12 cellular contexts compared by ENCODE assay signal in the genomic region with DNA sequence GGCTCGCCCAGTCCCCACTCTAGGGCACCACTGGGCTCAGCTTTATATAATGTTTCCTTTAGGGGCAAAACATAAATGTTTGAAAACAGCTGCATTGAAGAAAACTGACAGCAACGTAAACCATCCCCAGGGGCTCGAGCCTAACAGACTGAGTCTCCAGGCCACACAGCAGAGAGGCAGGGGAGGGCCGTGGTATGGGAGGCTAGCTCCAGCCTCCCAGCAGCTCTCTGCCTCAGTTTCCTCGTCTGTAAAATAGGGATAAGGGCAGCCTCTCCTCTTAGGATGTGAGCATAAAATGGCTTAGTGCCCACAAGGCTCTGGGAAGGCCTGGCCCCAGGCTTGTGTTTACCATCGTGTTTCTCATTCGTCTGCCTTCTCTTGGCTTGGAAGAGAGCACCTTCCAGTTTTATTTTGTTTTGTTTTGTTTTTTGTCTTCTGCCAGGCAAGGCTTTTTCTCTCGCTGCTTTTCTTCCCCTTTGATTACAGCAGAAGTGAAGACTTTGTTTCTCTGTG. TPM values are rescaled to one million over a fixed set of nuclear protein-coding genes. Genes with fewer than 3 reads are reported as not detected.
DNase-seq lines count a peak whose midpoint lies in the region; ATAC-seq, FAIRE-seq and TF ChIP-seq lines count a peak whose summit lies in the region.
"Had no signal": no experiment of that assay in that cellular context is flagged by ENCODE, and none has a peak within 500 bp of the region (broad histone marks: within the 10 kb centered on the region; RNA-seq: fewer than 3 reads in every experiment).

No MANE protein-coding gene starts in this region.

- TF ChIP-seq RAD21 in A549 (conservative IDR thresholded peaks at IDR 0.05 in 1 of 2, IDR thresholded peaks at IDR 0.05 in 1 of 2): no peak

- WGBS in A549 (ENCODE audit: missing lambda C conversion rate): 47% methylated on average over 8 of the region's 8 CpGs

- DNase-seq in A549 (ENCODE audit: low read depth in 1 of 2, low spot score in 1 of 2) (no peak), GM12865 (ENCODE audit: low read depth) (no peak), naive B cell (no peak), GM13976 (ENCODE audit: low spot score) (no peak), NCI-H1092 treated with DMSO at 0.1 percent for 48 hours (lab: John Stamatoyannopoulos, UW) (no peak)
- DNase-seq: activated T-cell treated with anti-CD3 and anti-CD28 coated beads, Interleukin-2, amount 50 U/mL, for 1 hour; effector CD4-positive, alpha-beta T cell; NCI-H2227 treated with DMSO at 0.1 percent for 48 hours had no signal

- H3K4me3 Mint-ChIP-seq in activated naive CD8-positive, alpha-beta T cell: peak overlapping the region; percentile 53
- peak overlapping the region; percentile 90 to 98 (median 96) for H3K4me3 Mint-ChIP-seq in naive B cell

- no peak overlapping the region for H3K27ac Mint-ChIP-seq in activated naive CD8-positive, alpha-beta T cell
- H3K27ac Mint-ChIP-seq in naive B cell: peak overlapping the region in 3 of 6 donors; percentile 58 to 92 (median 89)

- H3K4me1 ChIP-seq in A549: peaks cover 42% of the 10 kb centered on the region
- H3K4me1 ChIP-seq: parathyroid adenoma had no signal

- no peaks in the 10 kb centered on the region for H3K9me3 ChIP-seq in A549

- H3K27ac ChIP-seq in A549: peak overlapping the region in 1 of 2 experiments; percentile 99; a peak in 4 of 6 replicates
- H3K27ac ChIP-seq: parathyroid adenoma had no signal

- H3K9me3 Mint-ChIP-seq in activated naive CD8-positive, alpha-beta T cell (ENCODE audit: low read depth): no peaks in the 10 kb centered on the region
- H3K9me3 Mint-ChIP-seq in naive B cell: no peaks in the 10 kb centered on the region

- H3K27me3 Mint-ChIP-seq in activated naive CD8-positive, alpha-beta T cell: peaks cover 2% of the 10 kb centered on the region
- no peaks in the 10 kb centered on the region for H3K27me3 Mint-ChIP-seq in naive B cell

- POLR2A ChIA-PET in A549 (lab: Yijun Ruan, JAX): no interaction called here

- TF ChIP-seq CTCF in A549 (IDR thresholded peaks at IDR 0.05) (no peak), GM12865 (IDR thresholded peaks at IDR 0.05; ENCODE audit: insufficient read depth, low read depth, low read length, missing control alignments) (no peak), GM13976 (IDR thresholded peaks at IDR 0.05; ENCODE audit: borderline replicate concordance, control extremely low read depth, extremely low read depth, insufficient read depth, missing control alignments) (no peak)

- H3K36me3 Mint-ChIP-seq in activated naive CD8-positive, alpha-beta T cell: no peaks in the 10 kb centered on the region
- no peaks in the 10 kb centered on the region for H3K36me3 Mint-ChIP-seq in naive B cell

- H3K4me3 ChIP-seq in A549 (peak overlapping the region; percentile 89; the same call in 1 of the 3 replicates), GM12865 (ENCODE audit: low read depth, low read length) (peak overlapping the region; percentile 75)

- no peak for FAIRE-seq in A549 (lab: Jason Lieb, UNC)

- no peak for TF ChIP-seq POLR2A in A549 (IDR thresholded peaks at IDR 0.05; ENCODE audit: low read length)

- in situ Hi-C loops in GM13976 (cut with MboI; ENCODE audit: low sequenced_read_pairs, unreplicated experiment): no loop called here

- CTCF ChIA-PET in A549 (lab: Yijun Ruan, JAX): interaction anchor here (0.6 to 5.2 kb wide), 4 partner anchors 24 to 114 kb away, joined by 3 to 35 read pairs (median 5); no protein-coding TSS in a partner anchor

- ATAC-seq in A549 (no peak), naive B cell (ENCODE audit: low read depth in 2 of 2) (no peak), HG03565 (IDR thresholded peaks at IDR 0.05; ENCODE audit: unreplicated experiment) (no peak), GM21423 (IDR thresholded peaks at IDR 0.05; ENCODE audit: unreplicated experiment) (no peak)

- TF ChIP-seq EP300 in A549 (IDR thresholded peaks at IDR 0.05): no peak

- peak overlapping the region; percentile 73 for H3K4me2 ChIP-seq in A549

- peaks cover 16% of the 10 kb centered on the region for H3K4me1 Mint-ChIP-seq in activated naive CD8-positive, alpha-beta T cell (ENCODE audit: low read depth)
- peaks cover 35 to 59% (median 54%) of the 10 kb centered on the region in 3 donors for H3K4me1 Mint-ChIP-seq in naive B cell

TF ChIP-seq in A549, 52 proteins besides CTCF, POLR2A, EP300 and RAD21:
- TF ChIP-seq KDM1A (IDR thresholded peaks at IDR 0.05; ENCODE audit: low read depth) (no peak), PHF8 (IDR thresholded peaks at IDR 0.05; ENCODE audit: borderline replicate concordance, low read depth) (no peak), SREBF2 (IDR thresholded peaks at IDR 0.05) (no peak), RARB (CRISPR knock-in tag; IDR thresholded peaks at IDR 0.05) (no peak), FOSB (CRISPR knock-in tag; IDR thresholded peaks at IDR 0.05) (no peak), CBX2 (IDR thresholded peaks at IDR 0.05; ENCODE audit: borderline replicate concordance, low read depth) (no peak), TP53 (CRISPR knock-in tag; IDR thresholded peaks at IDR 0.05) (no peak), HOXA7 (CRISPR knock-in tag; IDR thresholded peaks at IDR 0.05) (no peak), GATA3 (IDR thresholded peaks at IDR 0.05; ENCODE audit: borderline replicate concordance) (no peak), ZC3H11A (IDR thresholded peaks at IDR 0.05) (no peak), JUNB (IDR thresholded peaks at IDR 0.05) (no peak)
- TF ChIP-seq, protein P1, sequence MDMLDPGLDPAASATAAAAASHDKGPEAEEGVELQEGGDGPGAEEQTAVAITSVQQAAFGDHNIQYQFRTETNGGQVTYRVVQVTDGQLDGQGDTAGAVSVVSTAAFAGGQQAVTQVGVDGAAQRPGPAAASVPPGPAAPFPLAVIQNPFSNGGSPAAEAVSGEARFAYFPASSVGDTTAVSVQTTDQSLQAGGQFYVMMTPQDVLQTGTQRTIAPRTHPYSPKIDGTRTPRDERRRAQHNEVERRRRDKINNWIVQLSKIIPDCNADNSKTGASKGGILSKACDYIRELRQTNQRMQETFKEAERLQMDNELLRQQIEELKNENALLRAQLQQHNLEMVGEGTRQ (IDR thresholded peaks at IDR 0.05): no peak
- TF ChIP-seq, protein P2, sequence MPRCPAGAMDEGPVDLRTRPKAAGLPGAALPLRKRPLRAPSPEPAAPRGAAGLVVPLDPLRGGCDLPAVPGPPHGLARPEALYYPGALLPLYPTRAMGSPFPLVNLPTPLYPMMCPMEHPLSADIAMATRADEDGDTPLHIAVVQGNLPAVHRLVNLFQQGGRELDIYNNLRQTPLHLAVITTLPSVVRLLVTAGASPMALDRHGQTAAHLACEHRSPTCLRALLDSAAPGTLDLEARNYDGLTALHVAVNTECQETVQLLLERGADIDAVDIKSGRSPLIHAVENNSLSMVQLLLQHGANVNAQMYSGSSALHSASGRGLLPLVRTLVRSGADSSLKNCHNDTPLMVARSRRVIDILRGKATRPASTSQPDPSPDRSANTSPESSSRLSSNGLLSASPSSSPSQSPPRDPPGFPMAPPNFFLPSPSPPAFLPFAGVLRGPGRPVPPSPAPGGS (IDR thresholded peaks at IDR 0.05): no peak

RNA-seq across cellular contexts. Expression of a gene that starts 2.7 kb away (rescaled TPM):
- 6.9 and 8.2 TPM in 2 replicates for polyA plus RNA-seq in A549 (2011; rRNA removed)
- 7.3 and 11.1 TPM in 2 replicates for polyA plus RNA-seq in A549 (2012; cell fraction: cytosol; rRNA removed)
- polyA plus RNA-seq in A549 (2012; cell fraction: nucleus; rRNA removed): 24.2 and 33.7 TPM in 2 replicates
- polyA plus RNA-seq in A549 (2017; fragmentation: RNase III; extraction: RNeasy Plus Mini Kit Qiagen cat#74134 plus additional on column Dnase treatment): 4.0 to 7.1 TPM (median 4.4 TPM) in 3 replicates
- polyA minus RNA-seq in A549 (2011; rRNA and poly(A)+ RNA removed): 24.1 and 27.2 TPM in 2 replicates
- polyA plus RNA-seq in naive B cell (ENCODE audit: low read depth in 6 of 6): 1 to 10 TPM; 1.3 to 2.7 (median 1.9) TPM
